ENCODE assay signal across 8 cellular contexts in genomic region chr22:30423959-30424380, GRCh38. TPM values are rescaled to one million over a fixed set of nuclear protein-coding genes. Genes with fewer than 3 reads are reported as not detected.
A peak's percentile ranks its signal among the peaks of the same experiment; 100 is the strongest.
DNase-seq lines count a peak whose midpoint lies in the region; ATAC-seq lines count a peak whose summit lies in the region.

No MANE protein-coding gene starts in this region.

- H3K4me3 Mint-ChIP-seq in IgD-negative memory B cell = peak overlapping the region; percentile 91 to 99 (median 96)

- DNase-seq in DMS153 (lab: John Stamatoyannopoulos, UW) (peak; percentile 99), OCI-M1 (lab: John Stamatoyannopoulos, UW) (peak; percentile 99), activated T-cell treated with anti-CD3 and anti-CD28 coated beads for 48 hours (ENCODE audit: low read depth) (peak; percentile 96), epithelial cell of prostate (ENCODE audit: low read depth, low spot score) (peak; percentile 97)
- DNase-seq in stimulated activated CD8-positive, alpha-beta memory T cell treated with anti-CD3 and anti-CD28 coated beads, Interleukin-4, amount 100 ng/mL, for 1 hour (ENCODE audit: low read depth in 2 of 2, low spot score in 1 of 2) = peak; percentile 92 to 97

- peak overlapping the region; percentile 61 for H3K4me3 ChIP-seq in mononuclear cell (ENCODE audit: low read length)

- H3K4me1 ChIP-seq in mononuclear cell (ENCODE audit: insufficient read depth, low read length) = peaks cover 47% of the 10 kb centered on the region

- H3K27me3 Mint-ChIP-seq in IgD-negative memory B cell = no peaks in the 10 kb centered on the region

- peak overlapping the region; percentile 99 for H3K27ac ChIP-seq in epithelial cell of prostate

- H3K36me3 Mint-ChIP-seq in IgD-negative memory B cell = no peaks in the 10 kb centered on the region

- no peaks in the 10 kb centered on the region for H3K9me3 ChIP-seq in mononuclear cell (ENCODE audit: low read depth, low read length)

- peaks cover 21 to 31% (median 28%) of the 10 kb centered on the region in 3 donors for H3K4me1 Mint-ChIP-seq in IgD-negative memory B cell

- no peaks in the 10 kb centered on the region for H3K9me3 Mint-ChIP-seq in IgD-negative memory B cell

- H3K27ac Mint-ChIP-seq in IgD-negative memory B cell = peak overlapping the region; percentile 81 to 98 (median 95)

- H3K27me3 ChIP-seq in mononuclear cell (ENCODE audit: insufficient read depth, low read length) = no peaks in the 10 kb centered on the region

- ATAC-seq in GM21576 (IDR thresholded peaks at IDR 0.05; ENCODE audit: unreplicated experiment) = peak; percentile 86

RNA-seq across cellular contexts. Expression of gene MTFP1, which starts 1.6 kb away (rescaled TPM):
- 27.8 TPM for polyA plus RNA-seq in IgD-negative memory B cell
- 24.5 TPM for total RNA-seq in mononuclear cell

RNA-seq across cellular contexts. Expression of gene SEC14L2, which starts 27.2 kb away (rescaled TPM):
- polyA plus RNA-seq in IgD-negative memory B cell = 1.1 TPM
- total RNA-seq in mononuclear cell = 15.5 TPM

RNA-seq across cellular contexts. Expression of gene RNF215, which starts 36.8 kb away (rescaled TPM):
- polyA plus RNA-seq in IgD-negative memory B cell = 0.20 TPM
- total RNA-seq in mononuclear cell = 3.3 TPM

RNA-seq across cellular contexts. Expression of gene SEC14L3, which starts 47.8 kb away (rescaled TPM):
- not detected for polyA plus RNA-seq in IgD-negative memory B cell
- not detected for total RNA-seq in mononuclear cell

Comparison
In these comparisons a context has a peak if more than half of its experiments do, and no peak if none do; other contexts are left out.
1. Peak in every context shown above with its lines: DNase-seq, ATAC-seq, H3K4me3 ChIP-seq and H3K27ac ChIP-seq.